18 cellular contexts compared by ENCODE assay signal in genomic region chr9:85528607-85529006, GRCh38.
DNase-seq lines count a peak whose midpoint lies in the region; ATAC-seq, FAIRE-seq and TF ChIP-seq lines count a peak whose summit lies in the region.
"Had no signal": no experiment of that assay in that cellular context is flagged by ENCODE, and none has a peak within 500 bp of the region (broad histone marks: within the 10 kb centered on the region; RNA-seq: fewer than 3 reads in every experiment).

No MANE protein-coding gene starts in this region.

- no TSS peak for BruUV-seq in HepG2 (replicated peaks; lab: Mats Ljungman, UMichigan)

- no peaks in the 10 kb centered on the region for H3K36me3 ChIP-seq in right lobe of liver
- H3K36me3 ChIP-seq in HepG2 (replicated peaks in 1 of 2; ENCODE audit: control insufficient read depth in 1 of 2, insufficient read depth in 2 of 2, low read length in 2 of 2): no peaks in the 10 kb centered on the region
- no peaks in the 10 kb centered on the region for H3K36me3 ChIP-seq in trophoblast cell (ENCODE audit: control insufficient read depth in 1 of 2, insufficient read depth in 2 of 2, low read length in 2 of 2)
- H3K36me3 ChIP-seq: BLaER1 had no signal

- ATAC-seq in right lobe of liver (peak; percentile 46 to 62 (median 57)), HepG2 (no peak), right cardiac atrium (peak; percentile 47)

- DNase-seq in right lobe of liver (no peak), HepG2 (ENCODE audit: low spot score) (no peak), right cardiac atrium (peak in 1 of 3 donors; percentile 25), trophoblast cell (no peak), T1000 (lab: John Stamatoyannopoulos, UW) (no peak), EL (no peak), RWPE1 (ENCODE audit: low spot score) (no peak), NCI-H2196 (lab: John Stamatoyannopoulos, UW; ENCODE audit: unreplicated experiment) (no peak)
- DNase-seq: 8988T, DMS 273 treated with DMSO at 0.1 percent for 48 hours, GOT3, KBM-7, NCI-H1048, NCI-H2107, NCI-H446, PC-9 had no signal

- no peak overlapping the region for H3K14ac ChIP-seq in trophoblast cell (ENCODE audit: low read length)

- H4K12ac ChIP-seq in trophoblast cell (ENCODE audit: low read depth, low read length): no peak overlapping the region

- H3K23ac ChIP-seq in trophoblast cell (ENCODE audit: low read length): no peak overlapping the region

- H3K4me1 ChIP-seq in right lobe of liver (no peaks in the 10 kb centered on the region), HepG2 (ENCODE audit: insufficient read depth, low read length) (no peaks in the 10 kb centered on the region), right cardiac atrium (ENCODE audit: control insufficient read depth, insufficient read depth, low read length) (peaks cover 9% of the 10 kb centered on the region), trophoblast cell (ENCODE audit: control insufficient read depth in 1 of 2, insufficient read depth in 2 of 2, low read length in 2 of 2) (peaks cover 6 to 10% of the 10 kb centered on the region in 2 experiments)

- H2BK12ac ChIP-seq in trophoblast cell (ENCODE audit: low read length): no peak overlapping the region

- no peak for TF ChIP-seq POLR2A in right lobe of liver (IDR thresholded peaks at IDR 0.05)
- TF ChIP-seq POLR2A in HepG2 (IDR thresholded peaks at IDR 0.05; ENCODE audit: insufficient read depth in 1 of 2, low read depth in 2 of 2, low read length in 2 of 2): no peak

- H3K4ac ChIP-seq in trophoblast cell (ENCODE audit: low read depth, low read length): no peak overlapping the region

- no peak overlapping the region for H4K8ac ChIP-seq in trophoblast cell (ENCODE audit: low read depth, low read length)

- H3K27me3 ChIP-seq in right lobe of liver (no peaks in the 10 kb centered on the region), HepG2 (ENCODE audit: control insufficient read depth in 1 of 2, insufficient read depth in 2 of 2, low read length in 2 of 2) (peaks cover 0 to 5% of the 10 kb centered on the region in 2 experiments; a peak in 3 of 5 replicates), right cardiac atrium (ENCODE audit: control insufficient read depth, insufficient read depth) (no peaks in the 10 kb centered on the region), trophoblast cell (ENCODE audit: insufficient read depth, low read length) (no peaks in the 10 kb centered on the region)
- H3K27me3 ChIP-seq: BLaER1 had no signal

- H3K4me3 ChIP-seq in right lobe of liver (no peak overlapping the region), HepG2 (replicated peaks in 1 of 3; ENCODE audit: insufficient read depth in 1 of 3, low read depth in 2 of 3, low read length in 3 of 3) (no peak overlapping the region), right cardiac atrium (ENCODE audit: low read length) (no peak overlapping the region), trophoblast cell (ENCODE audit: low read depth, low read length) (no peak overlapping the region)
- H3K4me3 ChIP-seq: BLaER1, PC-9 had no signal

- H2AFZ ChIP-seq in HepG2 (ENCODE audit: low read length) (no peak overlapping the region), trophoblast cell (ENCODE audit: insufficient read depth, low read length, poor library complexity) (no peak overlapping the region)
- H2AFZ ChIP-seq: PC-9 had no signal

- no peak overlapping the region for H3K9ac ChIP-seq in HepG2 (ENCODE audit: insufficient read depth, low read depth, low read length)
- no peak overlapping the region for H3K9ac ChIP-seq in trophoblast cell (ENCODE audit: low read length)
- H3K9ac ChIP-seq: BLaER1 had no signal

- H3K79me2 ChIP-seq in HepG2 (ENCODE audit: insufficient read depth, low read length) (no peaks in the 10 kb centered on the region), trophoblast cell (ENCODE audit: control insufficient read depth, insufficient read depth, low read length, poor library complexity) (no peaks in the 10 kb centered on the region)

- 70% methylated on average over 2 of the region's 4 CpGs for WGBS in right lobe of liver (ENCODE audit: insufficient coverage, low coverage, low lambda C conversion rate, missing lambda C conversion rate)
- 0% methylated on average over 1 of the region's 4 CpGs for WGBS in HepG2 (ENCODE audit: low lambda C conversion rate)
- 86% methylated on average over 4 of the region's 4 CpGs for whole genome bisulfite sequencing in right cardiac atrium
- WGBS in trophoblast cell (ENCODE audit: extremely low coverage, insufficient coverage, insufficient read length): no CpG with 5 or more reads among the region's 4 CpGs

- no peak for TF ChIP-seq CTCF in right lobe of liver (IDR thresholded peaks at IDR 0.05)
- TF ChIP-seq CTCF in HepG2 (CRISPR knock-in tag; IDR thresholded peaks at IDR 0.05): no peak
- no peak for TF ChIP-seq CTCF in RWPE1 (conservative IDR thresholded peaks at IDR 0.05; ENCODE audit: low read depth)

- no peak overlapping the region for H2BK120ac ChIP-seq in trophoblast cell (ENCODE audit: insufficient read depth, low read length, poor library complexity)

- CTCF ChIA-PET in HepG2 (lab: Yijun Ruan, JAX; ENCODE audit: low intra/inter-chr PET ratio, low total read pairs) (no interaction called here), RWPE1 (lab: Yijun Ruan, JAX) (no interaction called here)

- H3K4me2 ChIP-seq in HepG2 (ENCODE audit: low read depth, low read length) (no peak overlapping the region), trophoblast cell (ENCODE audit: low read length) (no peak overlapping the region)
- H3K4me2 ChIP-seq: BLaER1, PC-9 had no signal

- H3K18ac ChIP-seq in trophoblast cell (ENCODE audit: low read length): no peak overlapping the region

- intact Hi-C loops in right lobe of liver (cut with DNase I): no loop called here
- intact Hi-C loops in HepG2 (cut with micrococcal nuclease; ENCODE audit: unreplicated experiment): no loop called here
- intact Hi-C loops in right cardiac atrium (cut with DNase I): no loop called here

- peak overlapping the region; percentile 3 to 65 (median 33) for H3K27ac ChIP-seq in right lobe of liver
- no peak overlapping the region for H3K27ac ChIP-seq in HepG2 (ENCODE audit: extremely low read length, insufficient read depth, low read length)
- peak overlapping the region; percentile 75 for H3K27ac ChIP-seq in right cardiac atrium (ENCODE audit: low read length)
- H3K27ac ChIP-seq in trophoblast cell (ENCODE audit: low read depth, low read length): no peak overlapping the region
- no peak overlapping the region for H3K27ac ChIP-seq in RWPE1
- H3K27ac ChIP-seq: BLaER1, HL-60, PC-9 had no signal

- no peaks in the 10 kb centered on the region for H4K20me1 ChIP-seq in HepG2 (ENCODE audit: insufficient read depth, low read length)
- H4K20me1 ChIP-seq: BLaER1 had no signal

- H2AK5ac ChIP-seq in trophoblast cell (ENCODE audit: low read length): no peak overlapping the region

- FAIRE-seq in HepG2 (lab: Jason Lieb, UNC): no peak

- in situ Hi-C loops in HepG2 (cut with HindIII; ENCODE audit: extremely low pct_ligation_motif_present, low pct_unique_long_range_greater_than_20kb): no loop called here

- no peak for TF ChIP-seq EP300 in HepG2 (IDR thresholded peaks at IDR 0.05; ENCODE audit: low read depth in 2 of 2, low read length in 2 of 2)
- TF ChIP-seq EP300 in HepG2 (CRISPR knock-in tag; IDR thresholded peaks at IDR 0.05; ENCODE audit: borderline replicate concordance): no peak

- H3K79me1 ChIP-seq in trophoblast cell (ENCODE audit: low read length): no peaks in the 10 kb centered on the region

- no peak for TF ChIP-seq RAD21 in HepG2 (CRISPR knock-in tag; IDR thresholded peaks at IDR 0.05)

- peak overlapping the region; percentile 28 for H4K91ac ChIP-seq in trophoblast cell (ENCODE audit: low read depth, low read length)

- H2BK5ac ChIP-seq in trophoblast cell (ENCODE audit: low read depth, low read length, poor library complexity): no peak overlapping the region

- POLR2A ChIA-PET in HepG2 (lab: Yijun Ruan, JAX) (no interaction called here), RWPE1 (lab: Yijun Ruan, JAX; ENCODE audit: low non-redundant PET) (no interaction called here)

- no peaks in the 10 kb centered on the region for H3K9me3 ChIP-seq in right lobe of liver
- no peaks in the 10 kb centered on the region for H3K9me3 ChIP-seq in HepG2 (ENCODE audit: low read length)
- no peaks in the 10 kb centered on the region for H3K9me3 ChIP-seq in right cardiac atrium (ENCODE audit: control insufficient read depth, low read length)
- H3K9me3 ChIP-seq in trophoblast cell (ENCODE audit: insufficient read depth, low read depth, low read length): no peaks in the 10 kb centered on the region
- H3K9me3 ChIP-seq: BLaER1 had no signal

TF ChIP-seq in HepG2, 621 proteins besides CTCF, POLR2A, EP300 and RAD21 (continues in another document):
- TF ChIP-seq MTERF4 (CRISPR knock-in tag; IDR thresholded peaks at IDR 0.05) (no peak), ATF7 (IDR thresholded peaks at IDR 0.05) (no peak), ATF7 (CRISPR knock-in tag; IDR thresholded peaks at IDR 0.05) (no peak), RNF2 (conservative IDR thresholded peaks at IDR 0.05; ENCODE audit: low read depth) (no peak), MAFG (CRISPR knock-in tag; IDR thresholded peaks at IDR 0.05) (no peak), CERS6 (CRISPR knock-in tag; IDR thresholded peaks at IDR 0.05) (no peak), ZBTB43 (CRISPR knock-in tag; conservative IDR thresholded peaks at IDR 0.05) (no peak)

Comparison
In these comparisons a context has a peak if more than half of its experiments do, and no peak if none do; other contexts are left out.
1. H3K27ac ChIP-seq: peak in right lobe of liver (3 of 3) and right cardiac atrium (single experiment); none in HepG2 (single experiment), trophoblast cell (single experiment) and RWPE1 (single experiment).